Comparison of ENCODE assay signal across 1 cellular context in the genomic region with DNA sequence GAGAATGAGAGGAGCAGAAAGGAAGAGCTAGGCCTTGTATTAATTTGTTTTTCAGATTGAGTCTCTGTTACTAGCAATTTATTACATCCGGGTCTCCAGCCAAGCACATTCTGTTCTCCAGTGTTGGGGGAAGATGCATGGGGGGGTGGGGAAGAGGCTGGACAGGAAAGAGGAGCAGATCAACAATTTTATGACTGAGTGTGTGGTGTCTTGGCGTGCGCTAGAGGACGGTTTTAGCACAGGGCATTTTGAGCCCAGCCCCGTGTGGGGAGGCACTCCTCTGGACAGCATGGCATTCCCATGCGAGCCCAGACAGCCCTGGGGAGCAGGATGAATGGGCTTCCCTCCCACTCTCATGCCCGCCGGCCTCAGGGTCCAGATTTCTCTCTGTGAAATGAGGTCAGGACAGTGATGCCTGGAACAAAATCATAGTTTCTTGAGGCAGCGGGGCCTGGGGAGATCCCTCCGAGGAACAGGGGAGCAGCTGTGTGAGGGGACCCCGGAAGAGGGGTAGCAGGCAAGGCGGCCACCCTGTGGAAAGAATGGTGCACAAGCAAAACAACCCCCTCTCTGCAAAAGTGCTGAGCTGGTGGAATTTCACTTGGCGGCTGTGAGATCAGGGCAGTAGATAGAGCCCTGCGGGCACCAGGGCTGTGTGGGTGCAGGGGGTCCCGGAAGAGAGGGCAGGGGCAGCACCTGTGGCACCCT.
TF ChIP-seq lines count a peak whose summit lies in the region.

No MANE protein-coding gene starts in this region.

TF ChIP-seq in IMR-90, 13 proteins besides CTCF, POLR2A, EP300 and RAD21 (continued from another document):
- TF ChIP-seq USF2 (IDR thresholded peaks at IDR 0.05; ENCODE audit: low read depth, low read length) (no peak), MAFK (IDR thresholded peaks at IDR 0.05; ENCODE audit: low read depth, low read length) (peak; percentile 81)
TF ChIP-seq in IMR-90: peak in this region for 1.
